ENCODE assay signal across 8 cellular contexts in the genomic region with DNA sequence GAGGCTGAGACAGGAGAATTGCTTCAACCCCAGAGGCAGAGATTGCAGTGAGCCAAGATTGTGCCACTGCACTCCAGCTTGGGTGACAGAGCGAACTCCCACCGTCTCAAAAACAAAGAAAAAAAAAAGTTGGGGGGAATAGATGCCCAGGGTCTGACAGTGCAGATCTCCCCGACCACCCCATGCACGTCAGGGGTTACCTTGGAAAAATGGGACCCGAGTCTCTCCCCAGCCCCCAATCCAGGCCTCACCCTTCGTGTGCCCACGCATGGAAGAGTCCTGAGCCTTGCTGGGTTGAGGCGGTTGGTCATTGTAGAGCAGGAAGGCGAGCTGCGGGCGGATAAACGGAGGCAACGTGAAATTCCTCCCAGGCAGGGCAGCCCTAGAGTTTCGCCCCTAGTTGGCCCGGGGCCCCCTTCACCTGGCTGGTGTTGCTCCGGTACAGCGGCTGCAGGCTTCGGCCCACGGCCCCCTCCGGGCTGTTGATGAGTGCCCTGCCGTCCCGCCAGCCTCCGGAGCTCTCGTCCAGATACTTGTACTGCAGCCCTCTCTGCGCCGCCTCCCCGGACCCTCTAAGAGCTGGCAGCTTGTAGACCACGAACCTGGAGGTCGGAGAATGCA. TPM values are rescaled to one million over a fixed set of nuclear protein-coding genes. Genes with fewer than 3 reads are reported as not detected.
DNase-seq lines count a peak whose midpoint lies in the region; ATAC-seq and TF ChIP-seq lines count a peak whose summit lies in the region.

No MANE protein-coding gene starts in this region.

- ATAC-seq in PC-3 (peak; percentile 60), upper lobe of right lung (peak; percentile 8), HG03521 (IDR thresholded peaks at IDR 0.05; ENCODE audit: unreplicated experiment) (no peak)

- BruUV-seq in PC-3 (replicated peaks; lab: Mats Ljungman, UMichigan): TSS peak; percentile 68

- H3K9me3 ChIP-seq in GM23248 (ENCODE audit: low read depth) (no peaks in the 10 kb centered on the region), PC-3 (ENCODE audit: low read length) (peaks cover 9% of the 10 kb centered on the region; the same call in 1 of the 2 replicates), upper lobe of right lung (no peaks in the 10 kb centered on the region)

- H3K27ac ChIP-seq in GM23248 (peak overlapping the region; percentile 54), PC-3 (ENCODE audit: low read length) (no peak overlapping the region), dorsolateral prefrontal cortex (peak overlapping the region in 58 of 59 donors; percentile 3 to 94 (median 82)), upper lobe of right lung (peak overlapping the region; percentile 87)

- H3F3A ChIP-seq in GM23248 (ENCODE audit: insufficient read depth) (no peaks in the 10 kb centered on the region), PC-3 (ENCODE audit: low read length, unreplicated experiment) (no peaks in the 10 kb centered on the region)

- CTCF ChIA-PET in PC-3 (lab: Charles Lee): interaction anchor here (0.5 to 0.8 kb wide), 3 partner anchors 16 to 1069 kb away, joined by 3 to 5 read pairs (median 3); no protein-coding TSS in a partner anchor

- H3K27me3 ChIP-seq in GM23248 (replicated peaks; ENCODE audit: insufficient read depth) (no peaks in the 10 kb centered on the region), PC-3 (ENCODE audit: low read length) (peaks cover 9% of the 10 kb centered on the region; the same call in 1 of the 2 replicates), dorsolateral prefrontal cortex (peaks cover 0 to 25% (median 15%) of the 10 kb centered on the region in 45 donors), upper lobe of right lung (peaks cover 12% of the 10 kb centered on the region)

- H4K20me1 ChIP-seq in GM23248 (ENCODE audit: insufficient read depth) (no peaks in the 10 kb centered on the region), PC-3 (ENCODE audit: low read length) (no peaks in the 10 kb centered on the region)

- in situ Hi-C loops in GM23248 (cut with MboI): no loop called here

- H3K4me2 ChIP-seq in GM23248 (ENCODE audit: unreplicated experiment) (peak overlapping the region; percentile 92), PC-3 (ENCODE audit: low read length) (peak overlapping the region; percentile 93)

- 11% methylated on average over 28 to 29 of the region's 29 CpGs for WGBS in GM23248 (ENCODE audit: low coverage in 1 of 2, low lambda C conversion rate in 2 of 2, missing lambda C conversion rate in 2 of 2), 2 experiments

- H2AFZ ChIP-seq in GM23248 (peak overlapping the region; percentile 90), PC-3 (ENCODE audit: low read length) (peak overlapping the region; percentile 92)

- no peaks in the 10 kb centered on the region for H3K4me1 ChIP-seq in GM23248 (ENCODE audit: insufficient read depth)
- peaks cover 7% of the 10 kb centered on the region; the same call in 1 of the 2 replicates for H3K4me1 ChIP-seq in PC-3 (ENCODE audit: insufficient read depth, low read length)
- H3K4me1 ChIP-seq in upper lobe of right lung: peaks cover 13% of the 10 kb centered on the region

- H3K4me3 ChIP-seq in GM23248 (peak overlapping the region; percentile 82), PC-3 (ENCODE audit: low read length) (peak overlapping the region; percentile 93), dorsolateral prefrontal cortex (peak overlapping the region; percentile 56 to 94 (median 81)), upper lobe of right lung (peak overlapping the region; percentile 84)

- TF ChIP-seq CTCF in PC-3 (conservative IDR thresholded peaks at IDR 0.05; ENCODE audit: low read depth, low read length) (no peak), dorsolateral prefrontal cortex (IDR thresholded peaks at IDR 0.05 in 54 of 56, conservative IDR thresholded peaks at IDR 0.05 in 2 of 56; ENCODE audit: low read depth in 1 of 56, partially characterized antibody in 56 of 56) (no peak), upper lobe of right lung (IDR thresholded peaks at IDR 0.05) (no peak)

- H3K79me2 ChIP-seq in GM23248 (ENCODE audit: insufficient read depth) (no peaks in the 10 kb centered on the region), PC-3 (ENCODE audit: low read length) (0 out of 2 replicates have a peak, but pooled peaks cover 4% of the 10 kb centered on the region)

- H3K9ac ChIP-seq in GM23248: peak overlapping the region; percentile 88
- H3K9ac ChIP-seq in PC-3 (ENCODE audit: low read length): peak overlapping the region; percentile 61

- H3K9me2 ChIP-seq in GM23248 (ENCODE audit: insufficient read depth): no peaks in the 10 kb centered on the region
- H3K9me2 ChIP-seq in PC-3 (replicated peaks; ENCODE audit: low read length): no peaks in the 10 kb centered on the region

- DNase-seq in EH (ENCODE audit: low read depth): peak; percentile 22
- DNase-seq in GM23248: peak; percentile 54
- DNase-seq in PC-3: peak; percentile 25
- DNase-seq in dorsolateral prefrontal cortex: peak in 3 of 10 donors; percentile 28 to 57 (median 51)
- DNase-seq in medulla oblongata (ENCODE audit: extremely low spot score): peak; percentile 41
- DNase-seq in upper lobe of right lung: peak; percentile 78
- DNase-seq in cortex of kidney (lab: John Stamatoyannopoulos, UW): no peak

- POLR2A ChIA-PET in PC-3 (lab: Charles Lee; ENCODE audit: unreplicated experiment): no interaction called here

- intact Hi-C loops in PC-3 (cut with micrococcal nuclease) (no loop called here), dorsolateral prefrontal cortex (cut with DNase I) (loop anchor here in 1 of 2 donors (5.0 kb wide), 1 partner anchor 72 kb away; no protein-coding TSS in a partner anchor), upper lobe of right lung (cut with DNase I) (no loop called here)

- H3K36me3 ChIP-seq in GM23248 (ENCODE audit: low read depth) (no peaks in the 10 kb centered on the region), PC-3 (ENCODE audit: low read depth, low read length) (no peaks in the 10 kb centered on the region; the same call in 1 of the 2 replicates), upper lobe of right lung (peaks cover 22% of the 10 kb centered on the region)

RNA-seq across cellular contexts. Expression of a gene that starts 0.6 kb away (rescaled TPM):
- total RNA-seq in GM23248 (2014; rRNA removed; shearing (Covaris generic)): 35.4 and 40.9 TPM in 2 replicates
- 51.7 and 52.4 TPM in 2 replicates for polyA plus RNA-seq in GM23248 (2016; fragmentation: Nextera tagmentation; extraction: Ambion mirVana)
- 47.1 and 48.0 TPM in 2 replicates for total RNA-seq in PC-3 (2014; rRNA removed)
- total RNA-seq in dorsolateral prefrontal cortex: 10 to 100 TPM in 119 of 120 experiments, 1 to 10 TPM in 1; 9.5 to 33.1 (median 19.2) TPM
- total RNA-seq in upper lobe of right lung: 61.0 TPM

RNA-seq across cellular contexts. Expression of a gene that starts 6.3 kb away (rescaled TPM):
- 0.11 TPM in 1 of 2 replicates, not detected in the other for total RNA-seq in GM23248 (2014; rRNA removed; shearing (Covaris generic))
- polyA plus RNA-seq in GM23248 (2016; fragmentation: Nextera tagmentation; extraction: Ambion mirVana): not detected in 2 replicates
- not detected in 2 replicates for total RNA-seq in PC-3 (2014; rRNA removed)
- total RNA-seq in dorsolateral prefrontal cortex: under 1 TPM in 24 of 120 experiments, not detected in 96; 0.24 to 0.88 (median 0.38) TPM
- total RNA-seq in upper lobe of right lung: not detected

RNA-seq across cellular contexts. Expression of a gene that starts 10.3 kb away (rescaled TPM):
- total RNA-seq in GM23248 (2014; rRNA removed; shearing (Covaris generic)): 22.5 and 30.0 TPM in 2 replicates
- polyA plus RNA-seq in GM23248 (2016; fragmentation: Nextera tagmentation; extraction: Ambion mirVana): 20.0 and 20.7 TPM in 2 replicates
- total RNA-seq in PC-3 (2014; rRNA removed) (37.4 and 38.6 TPM in 2 replicates), dorsolateral prefrontal cortex (10 to 100 TPM; 23.6 to 60.7 (median 37.1) TPM), upper lobe of right lung (21.0 TPM)

RNA-seq across cellular contexts. Expression of a gene that starts 38.4 kb away (rescaled TPM):
- total RNA-seq in GM23248 (2014; rRNA removed; shearing (Covaris generic)): 0.25 TPM in 1 of 2 replicates, not detected in the other
- 0.49 and 0.56 TPM in 2 replicates for polyA plus RNA-seq in GM23248 (2016; fragmentation: Nextera tagmentation; extraction: Ambion mirVana)
- total RNA-seq in PC-3 (2014; rRNA removed) (0.40 and 0.95 TPM in 2 replicates), dorsolateral prefrontal cortex (1 to 10 TPM in 12 of 120 experiments, under 1 TPM in 19, not detected in 89; 0.32 to 2.1 (median 0.88) TPM), upper lobe of right lung (not detected)

RNA-seq across cellular contexts. Expression of a gene that starts 42.3 kb away (rescaled TPM):
- total RNA-seq in GM23248 (2014; rRNA removed; shearing (Covaris generic)): 1.8 TPM in 1 of 2 replicates, not detected in the other
- 0.24 TPM in 1 of 2 replicates, not detected in the other for polyA plus RNA-seq in GM23248 (2016; fragmentation: Nextera tagmentation; extraction: Ambion mirVana)
- total RNA-seq in PC-3 (2014; rRNA removed) (7.7 and 11.2 TPM in 2 replicates), dorsolateral prefrontal cortex (100 to 1,000 TPM in 108 of 120 experiments, 10 to 100 TPM in 12; 55.0 to 260 (median 142) TPM), upper lobe of right lung (not detected)
